8 cellular contexts compared by ENCODE assay signal in the genomic region with DNA sequence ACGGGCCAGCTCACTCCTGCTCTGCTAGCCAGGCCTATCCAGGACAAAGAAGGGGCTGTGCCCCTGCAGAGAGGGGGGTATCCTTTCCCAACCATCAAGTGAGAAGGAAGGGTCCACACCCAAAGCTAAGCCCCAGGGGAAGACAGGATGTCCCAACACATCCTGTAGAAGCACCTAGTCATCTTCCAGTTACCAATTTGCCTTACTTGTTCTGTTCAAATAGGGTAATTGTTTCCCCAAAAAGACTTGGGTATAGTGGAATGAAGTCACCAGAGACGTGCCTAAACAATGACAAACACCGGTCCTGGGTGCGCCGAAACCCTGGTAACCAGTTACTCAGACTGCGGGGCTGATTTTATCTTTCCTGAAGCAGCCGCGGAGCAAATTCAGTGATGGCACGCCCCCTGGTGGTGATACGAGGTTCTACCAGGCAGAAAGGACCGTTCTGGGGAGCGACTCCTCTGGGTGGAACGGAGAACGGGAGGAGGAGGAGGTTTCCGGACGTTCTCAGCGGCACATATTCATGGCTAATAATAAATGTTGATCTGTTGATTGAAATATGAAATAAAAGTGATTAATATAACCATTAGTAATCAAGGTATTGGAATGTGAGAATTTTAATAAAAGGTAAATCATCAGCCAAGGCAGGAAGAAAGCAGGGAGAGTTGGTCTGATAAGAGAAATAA. TPM values are rescaled to one million over a fixed set of nuclear protein-coding genes. Genes with fewer than 3 reads are reported as not detected.
DNase-seq lines count a peak whose midpoint lies in the region; ATAC-seq and TF ChIP-seq lines count a peak whose summit lies in the region.

No MANE protein-coding gene starts in this region.

- H4K20me1 ChIP-seq in GM23338 (replicated peaks; ENCODE audit: insufficient read depth) = no peaks in the 10 kb centered on the region

- no peaks in the 10 kb centered on the region for H3K27me3 Mint-ChIP-seq in GM23338 (ENCODE audit: insufficient read depth, low read depth, poor library complexity)
- H3K27me3 Mint-ChIP-seq in natural killer cell treated with Interleukin-12 subunit alpha and Interleukin-12 subunit beta and Interleukin-15 and Interleukin-18, amount 100 ng/mL, for 72 hours = peaks cover 5 to 14% of the 10 kb centered on the region in 2 donors
- H3K27me3 Mint-ChIP-seq in stimulated activated naive B cell treated with anti-CD40 and anti-IgM and Interleukin-4, amounts not matched to agents 10 μg/mL and 1 μg/mL and 100 μg/mL, for 72 hours = peaks cover 0 to 4% of the 10 kb centered on the region in 2 donors

- no peaks in the 10 kb centered on the region for H3K27me3 ChIP-seq in GM23338 (ENCODE audit: insufficient read depth)
- H3K27me3 ChIP-seq in Peyer's patch = no peaks in the 10 kb centered on the region
- H3K27me3 ChIP-seq in esophagus squamous epithelium = no peaks in the 10 kb centered on the region

- H3K4me1 ChIP-seq in GM23338 (ENCODE audit: insufficient read depth) (no peaks in the 10 kb centered on the region), Peyer's patch (peaks cover 0 to 15% (median 0%) of the 10 kb centered on the region in 4 donors), esophagus squamous epithelium (peaks cover 0 to 20% (median 10%) of the 10 kb centered on the region in 3 donors)

- TF ChIP-seq POLR2A in Peyer's patch (IDR thresholded peaks at IDR 0.05) = no peak
- no peak for TF ChIP-seq POLR2A in esophagus squamous epithelium (IDR thresholded peaks at IDR 0.05)

- peak; percentile 93 for ATAC-seq in GM23338
- ATAC-seq in natural killer cell treated with Interleukin-12 subunit alpha and Interleukin-12 subunit beta and Interleukin-15 and Interleukin-18, amount 100 ng/mL, for 72 hours = peak; percentile 87 to 89
- ATAC-seq in stimulated activated naive B cell treated with anti-CD40 and anti-IgM and Interleukin-4, amounts not matched to agents 10 μg/mL and 1 μg/mL and 100 μg/mL, for 72 hours (replicated peaks) = peak; percentile 92 to 95

- H3K36me3 Mint-ChIP-seq in GM23338 (ENCODE audit: low read depth) = no peaks in the 10 kb centered on the region
- no peaks in the 10 kb centered on the region for H3K36me3 Mint-ChIP-seq in natural killer cell treated with Interleukin-12 subunit alpha and Interleukin-12 subunit beta and Interleukin-15 and Interleukin-18, amount 100 ng/mL, for 72 hours
- H3K36me3 Mint-ChIP-seq in stimulated activated naive B cell treated with anti-CD40 and anti-IgM and Interleukin-4, amounts not matched to agents 10 μg/mL and 1 μg/mL and 100 μg/mL, for 72 hours = no peaks in the 10 kb centered on the region

- no peak overlapping the region; the same call in 2 of the 3 replicates for H3K4me3 Mint-ChIP-seq in GM23338
- H3K4me3 Mint-ChIP-seq in natural killer cell treated with Interleukin-12 subunit alpha and Interleukin-12 subunit beta and Interleukin-15 and Interleukin-18, amount 100 ng/mL, for 72 hours = peak overlapping the region; percentile 2
- H3K4me3 Mint-ChIP-seq in stimulated activated naive B cell treated with anti-CD40 and anti-IgM and Interleukin-4, amounts not matched to agents 10 μg/mL and 1 μg/mL and 100 μg/mL, for 72 hours = peak overlapping the region in 1 of 2 donors; percentile 44

- intact Hi-C loops in esophagus squamous epithelium (cut with DNase I) = no loop called here

- peak; percentile 62 for DNase-seq in DMS79 (lab: John Stamatoyannopoulos, UW)
- peak; percentile 94 for DNase-seq in GM23338 (ENCODE audit: low spot score)
- peak; percentile 86 for DNase-seq in LHCN-M2 (ENCODE audit: low read depth)
- peak; percentile 80 to 95 (median 89) for DNase-seq in Peyer's patch
- peak; percentile 97 for DNase-seq in activated T-cell treated with anti-CD3 and anti-CD28 coated beads, Interleukin-2, amount 50 U/mL, for 48 hours
- peak; percentile 42 for DNase-seq in esophagus squamous epithelium (lab: John Stamatoyannopoulos, UW)
- DNase-seq in natural killer cell treated with Interleukin-12 subunit alpha and Interleukin-12 subunit beta and Interleukin-15 and Interleukin-18, amount 100 ng/mL, for 72 hours (ENCODE audit: low spot score) = peak; percentile 88
- peak; percentile 74 for DNase-seq in stimulated activated naive B cell treated with anti-CD40 and anti-IgM and Interleukin-4, amounts not matched to agents 10 μg/mL and 1 μg/mL and 100 μg/mL, for 72 hours

- H3K4me1 Mint-ChIP-seq in GM23338 = peaks cover 12% of the 10 kb centered on the region
- peaks cover 11 to 14% of the 10 kb centered on the region in 2 donors for H3K4me1 Mint-ChIP-seq in natural killer cell treated with Interleukin-12 subunit alpha and Interleukin-12 subunit beta and Interleukin-15 and Interleukin-18, amount 100 ng/mL, for 72 hours (ENCODE audit: low read depth in 2 of 2)
- peaks cover 11 to 17% of the 10 kb centered on the region in 2 donors for H3K4me1 Mint-ChIP-seq in stimulated activated naive B cell treated with anti-CD40 and anti-IgM and Interleukin-4, amounts not matched to agents 10 μg/mL and 1 μg/mL and 100 μg/mL, for 72 hours

- H3K9me2 ChIP-seq in GM23338 (ENCODE audit: insufficient read depth) = no peaks in the 10 kb centered on the region

- H3K27ac ChIP-seq in GM23338 (ENCODE audit: low read depth) (no peak overlapping the region), Peyer's patch (no peak overlapping the region), esophagus squamous epithelium (no peak overlapping the region)

- WGBS in esophagus squamous epithelium, 2 donors = 0 to 4% methylated on average over 15 to 17 of the region's 17 CpGs

- no peak overlapping the region for H3K27ac Mint-ChIP-seq in GM23338
- peak overlapping the region; percentile 13 to 75 for H3K27ac Mint-ChIP-seq in natural killer cell treated with Interleukin-12 subunit alpha and Interleukin-12 subunit beta and Interleukin-15 and Interleukin-18, amount 100 ng/mL, for 72 hours
- H3K27ac Mint-ChIP-seq in stimulated activated naive B cell treated with anti-CD40 and anti-IgM and Interleukin-4, amounts not matched to agents 10 μg/mL and 1 μg/mL and 100 μg/mL, for 72 hours = no peak overlapping the region

- TF ChIP-seq CTCF in GM23338 (conservative IDR thresholded peaks at IDR 0.05; ENCODE audit: low read depth in 2 of 2) (peak; percentile 98 to 99), Peyer's patch (IDR thresholded peaks at IDR 0.05) (peak; percentile 80 to 99 (median 98)), esophagus squamous epithelium (IDR thresholded peaks at IDR 0.05) (peak; percentile 93 to 99 (median 98))

- H2AFZ ChIP-seq in GM23338 = peak overlapping the region; percentile 72

- no peaks in the 10 kb centered on the region for H3K79me2 ChIP-seq in GM23338 (replicated peaks; ENCODE audit: insufficient read depth)

- H3F3A ChIP-seq in GM23338 (replicated peaks; ENCODE audit: low read depth) = no peaks in the 10 kb centered on the region

- H3K4me3 ChIP-seq in GM23338 (no peak overlapping the region), Peyer's patch (no peak overlapping the region), esophagus squamous epithelium (peak overlapping the region in 1 of 4 donors; percentile 12)

- H3K9me3 ChIP-seq in Peyer's patch (no peaks in the 10 kb centered on the region), esophagus squamous epithelium (no peaks in the 10 kb centered on the region)

- H3K4me2 ChIP-seq in GM23338 = no peak overlapping the region

- H3K36me3 ChIP-seq in GM23338 (ENCODE audit: insufficient read depth) = no peaks in the 10 kb centered on the region
- no peaks in the 10 kb centered on the region for H3K36me3 ChIP-seq in Peyer's patch
- no peaks in the 10 kb centered on the region for H3K36me3 ChIP-seq in esophagus squamous epithelium

- no peaks in the 10 kb centered on the region for H3K9me3 Mint-ChIP-seq in GM23338
- H3K9me3 Mint-ChIP-seq in natural killer cell treated with Interleukin-12 subunit alpha and Interleukin-12 subunit beta and Interleukin-15 and Interleukin-18, amount 100 ng/mL, for 72 hours = no peaks in the 10 kb centered on the region
- H3K9me3 Mint-ChIP-seq in stimulated activated naive B cell treated with anti-CD40 and anti-IgM and Interleukin-4, amounts not matched to agents 10 μg/mL and 1 μg/mL and 100 μg/mL, for 72 hours = no peaks in the 10 kb centered on the region

TF ChIP-seq in GM23338, 12 proteins besides CTCF, POLR2A, EP300 and RAD21:
- TF ChIP-seq EZH2 (IDR thresholded peaks at IDR 0.05; ENCODE audit: low read depth, unreplicated experiment) (no peak), JUNB (IDR thresholded peaks at IDR 0.05; ENCODE audit: unreplicated experiment) (no peak), POLR2AphosphoS5 (IDR thresholded peaks at IDR 0.05; ENCODE audit: low read depth) (no peak), ZNF331 (CRISPR knock-in tag; IDR thresholded peaks at IDR 0.05; ENCODE audit: low read depth) (no peak), ETS1 (IDR thresholded peaks at IDR 0.05) (no peak)

RNA-seq across cellular contexts. Expression of gene PPP1R21, which starts 19.9 kb away (rescaled TPM):
- total RNA-seq in GM23338 (2014; rRNA removed; shearing (Covaris generic)) = 22.2 and 31.6 TPM in 2 replicates
- polyA plus RNA-seq in GM23338 (2016; fragmentation: Nextera tagmentation; extraction: Ambion mirVana) = 20.7 and 26.1 TPM in 2 replicates
- total RNA-seq in LHCN-M2 (2014; rRNA removed) = 11.8 and 15.1 TPM in 2 replicates
- polyA plus RNA-seq in LHCN-M2 (2012) = 11.0 TPM
- 100 to 1,000 TPM in 1 of 4 donors, 10 to 100 TPM in 3; 36.7 to 101 (median 37.8) TPM for total RNA-seq in Peyer's patch
- 10 to 100 TPM; 11.7 to 35.1 (median 22.3) TPM for total RNA-seq in esophagus squamous epithelium
- total RNA-seq in natural killer cell treated with Interleukin-12 subunit alpha and Interleukin-12 subunit beta and Interleukin-15 and Interleukin-18, amount 100 ng/mL, for 72 hours = 10 to 100 TPM; 29.0 to 35.0 TPM

Comparison
In these comparisons a context has a peak if more than half of its experiments do, and no peak if none do; other contexts are left out.
1. DNase-seq: peak in every context shown above with its lines; median percentile 97 in activated T-cell treated with anti-CD3 and anti-CD28 coated beads, Interleukin-2, amount 50 U/mL, for 48 hours; 94 in GM23338; 89 in Peyer's patch; 88 in natural killer cell treated with Interleukin-12 subunit alpha and Interleukin-12 subunit beta and Interleukin-15 and Interleukin-18, amount 100 ng/mL, for 72 hours; 86 in LHCN-M2; 74 in stimulated activated naive B cell treated with anti-CD40 and anti-IgM and Interleukin-4, amounts not matched to agents 10 μg/mL and 1 μg/mL and 100 μg/mL, for 72 hours; 62 in DMS79; 42 in esophagus squamous epithelium.
2. H3K27ac Mint-ChIP-seq: peak in natural killer cell treated with Interleukin-12 subunit alpha and Interleukin-12 subunit beta and Interleukin-15 and Interleukin-18, amount 100 ng/mL, for 72 hours (2 of 2); none in GM23338 (single experiment) and stimulated activated naive B cell treated with anti-CD40 and anti-IgM and Interleukin-4, amounts not matched to agents 10 μg/mL and 1 μg/mL and 100 μg/mL, for 72 hours (single experiment).
3. Peak in every context shown above with its lines, with median percentiles within 50 percentile points of each other: ATAC-seq and CTCF ChIP-seq.